28 cellular contexts compared by ENCODE assay signal in the genomic region with DNA sequence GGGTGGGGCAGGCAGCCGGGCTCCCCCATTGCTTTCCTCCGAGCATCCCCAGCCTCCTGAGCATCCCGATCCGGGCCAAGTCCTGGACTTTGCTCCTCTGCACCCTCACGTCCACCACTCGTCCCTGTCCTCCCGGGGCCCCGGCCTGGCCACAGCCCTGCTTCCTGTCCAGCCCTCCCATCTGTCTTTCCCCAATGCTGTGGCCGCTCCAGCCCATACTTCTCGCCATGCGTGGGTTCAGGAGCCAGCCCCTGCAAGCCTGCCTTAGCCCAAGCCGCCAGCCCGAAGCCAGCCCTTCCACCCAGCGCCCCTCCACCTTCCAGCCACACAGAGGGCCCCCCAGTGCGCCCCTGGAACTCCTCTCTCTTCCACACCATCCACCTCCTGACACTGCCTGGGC. TPM values are rescaled to one million over a fixed set of nuclear protein-coding genes. Genes with fewer than 3 reads are reported as not detected.
DNase-seq lines count a peak whose midpoint lies in the region; ATAC-seq and TF ChIP-seq lines count a peak whose summit lies in the region.
"Had no signal": no experiment of that assay in that cellular context is flagged by ENCODE, and none has a peak within 500 bp of the region (broad histone marks: within the 10 kb centered on the region; RNA-seq: fewer than 3 reads in every experiment).

No MANE protein-coding gene starts in this region.

- no peak overlapping the region for H2AFZ ChIP-seq in hepatocyte
- H2AFZ ChIP-seq: PC-9 had no signal

- no peaks in the 10 kb centered on the region for H3K36me3 ChIP-seq in left ventricle myocardium inferior
- H3K36me3 ChIP-seq in hepatocyte (replicated peaks; ENCODE audit: insufficient read depth, low read depth): no peaks in the 10 kb centered on the region
- H3K36me3 ChIP-seq in upper lobe of right lung: no peaks in the 10 kb centered on the region
- H3K36me3 ChIP-seq: cardiac muscle cell had no signal

- H3K27me3 ChIP-seq in left ventricle myocardium inferior (ENCODE audit: low read depth): no peaks in the 10 kb centered on the region
- no peaks in the 10 kb centered on the region for H3K27me3 ChIP-seq in hepatocyte
- H3K27me3 ChIP-seq in upper lobe of right lung: no peaks in the 10 kb centered on the region
- H3K27me3 ChIP-seq in foreskin keratinocyte: no peaks in the 10 kb centered on the region
- H3K27me3 ChIP-seq: cardiac muscle cell had no signal

- DNase-seq in left ventricle myocardium inferior: peak; percentile 9
- no peak for DNase-seq in cardiac septum (ENCODE audit: low spot score)
- peak; percentile 0 for DNase-seq in hepatocyte (ENCODE audit: low spot score)
- DNase-seq in upper lobe of right lung: peak; percentile 36
- no peak for DNase-seq in NCI-H187 (lab: John Stamatoyannopoulos, UW)
- DNase-seq in LoVo (ENCODE audit: low spot score): no peak
- no peak for DNase-seq in foreskin keratinocyte
- DNase-seq: activated CD4-positive, alpha-beta T cell treated with anti-CD3 and anti-CD28 coated beads for 36 hours; activated naive CD8-positive, alpha-beta T cell treated with anti-CD3 and anti-CD28 coated beads for 36 hours; CD4-positive, alpha-beta memory T cell; NCI-H1436; NCI-H2081 treated with DMSO at 0.1 percent for 48 hours; NCI-H226; nucleus accumbens; PC-9; SHP77 had no signal

- peak overlapping the region in 2 of 3 experiments; percentile 72 to 80 for H3K27ac Mint-ChIP-seq in nephron
- H3K27ac Mint-ChIP-seq: activated CD4-positive, alpha-beta T cell treated with anti-CD3 and anti-CD28 coated beads for 36 hours; activated naive CD8-positive, alpha-beta T cell treated with anti-CD3 and anti-CD28 coated beads for 36 hours; activated T-helper 17 cell treated with anti-CD3 and anti-CD28 coated beads, Interleukin-2, amount 50 U/mL, for 72 hours; dendritic cell treated with granulocyte-macrophage colony-stimulating factor and Interleukin-4, amounts not matched to agents 40 ng/mL and 50 ng/mL, for 4 days; stimulated activated naive CD8-positive, alpha-beta T cell treated with anti-CD3 and anti-CD28 coated beads, Interleukin-15, Interleukin-2, amounts not matched to agents 100 ng/mL and 50 ng/mL, for 24 hours; T-helper 2 cell treated with Interferon-gamma antibody and Interleukin-4, amounts not matched to agents 5 μg/mL and 100 μg/mL, for 36 hours had no signal

- no peaks in the 10 kb centered on the region for H3K27me3 Mint-ChIP-seq in nephron (ENCODE audit: low read depth)
- H3K27me3 Mint-ChIP-seq: activated CD4-positive, alpha-beta T cell treated with anti-CD3 and anti-CD28 coated beads for 36 hours; activated naive CD8-positive, alpha-beta T cell treated with anti-CD3 and anti-CD28 coated beads for 36 hours; activated T-helper 17 cell treated with anti-CD3 and anti-CD28 coated beads, Interleukin-2, amount 50 U/mL, for 72 hours; CD4-positive, alpha-beta memory T cell; stimulated activated naive CD8-positive, alpha-beta T cell treated with anti-CD3 and anti-CD28 coated beads, Interleukin-15, Interleukin-2, amounts not matched to agents 100 ng/mL and 50 ng/mL, for 24 hours had no signal

- no peaks in the 10 kb centered on the region for H4K20me1 ChIP-seq in hepatocyte (ENCODE audit: insufficient read depth, poor library complexity, severe bottlenecking)

- no peak for ATAC-seq in upper lobe of right lung
- ATAC-seq in foreskin keratinocyte: no peak
- ATAC-seq: activated CD4-positive, alpha-beta T cell treated with anti-CD3 and anti-CD28 coated beads for 36 hours; activated T-helper 17 cell treated with anti-CD3 and anti-CD28 coated beads, Interleukin-2, amount 50 U/mL, for 72 hours; esophagus mucosa; HCT116; psoas muscle had no signal

- H3K4me3 ChIP-seq in left ventricle myocardium inferior (no peak overlapping the region), hepatocyte (no peak overlapping the region), upper lobe of right lung (no peak overlapping the region)
- H3K4me3 ChIP-seq: cardiac muscle cell, PC-9, psoas muscle, skin epidermis had no signal

- no peaks in the 10 kb centered on the region for H3K9me2 ChIP-seq in hepatocyte (replicated peaks; ENCODE audit: insufficient read depth)

- H3K9me3 ChIP-seq in left ventricle myocardium inferior (replicated peaks) (no peaks in the 10 kb centered on the region), hepatocyte (ENCODE audit: low read depth) (no peaks in the 10 kb centered on the region), upper lobe of right lung (no peaks in the 10 kb centered on the region)
- H3K9me3 ChIP-seq: psoas muscle had no signal

- TF ChIP-seq CTCF in left ventricle myocardium inferior (IDR thresholded peaks at IDR 0.05; ENCODE audit: borderline replicate concordance): no peak
- no peak for TF ChIP-seq CTCF in hepatocyte (IDR thresholded peaks at IDR 0.05; ENCODE audit: poor library complexity)
- TF ChIP-seq CTCF in nephron (IDR thresholded peaks at IDR 0.05; ENCODE audit: unreplicated experiment in 3 of 3): no peak
- no peak for TF ChIP-seq CTCF in upper lobe of right lung (IDR thresholded peaks at IDR 0.05)
- no peak for TF ChIP-seq CTCF in foreskin keratinocyte (conservative IDR thresholded peaks at IDR 0.05)

- no peaks in the 10 kb centered on the region for H3K4me1 Mint-ChIP-seq in nephron
- H3K4me1 Mint-ChIP-seq: activated CD4-positive, alpha-beta T cell treated with anti-CD3 and anti-CD28 coated beads for 36 hours; activated naive CD8-positive, alpha-beta T cell treated with anti-CD3 and anti-CD28 coated beads for 36 hours; activated T-helper 17 cell treated with anti-CD3 and anti-CD28 coated beads, Interleukin-2, amount 50 U/mL, for 72 hours; CD4-positive, alpha-beta memory T cell had no signal

- H3K79me2 ChIP-seq in hepatocyte: no peaks in the 10 kb centered on the region

- no peak overlapping the region for H3K4me2 ChIP-seq in hepatocyte
- H3K4me2 ChIP-seq: PC-9 had no signal

- H3K4me3 Mint-ChIP-seq in nephron: no peak overlapping the region
- H3K4me3 Mint-ChIP-seq: activated CD4-positive, alpha-beta T cell treated with anti-CD3 and anti-CD28 coated beads for 36 hours; activated naive CD8-positive, alpha-beta T cell treated with anti-CD3 and anti-CD28 coated beads for 36 hours; activated T-helper 17 cell treated with anti-CD3 and anti-CD28 coated beads, Interleukin-2, amount 50 U/mL, for 72 hours; CD4-positive, alpha-beta memory T cell; dendritic cell treated with granulocyte-macrophage colony-stimulating factor and Interleukin-4, amounts not matched to agents 40 ng/mL and 50 ng/mL, for 4 days; stimulated activated naive CD8-positive, alpha-beta T cell treated with anti-CD3 and anti-CD28 coated beads, Interleukin-15, Interleukin-2, amounts not matched to agents 100 ng/mL and 50 ng/mL, for 24 hours; T-helper 2 cell treated with Interferon-gamma antibody and Interleukin-4, amounts not matched to agents 5 μg/mL and 100 μg/mL, for 36 hours had no signal

- no peak overlapping the region for H3K27ac ChIP-seq in left ventricle myocardium inferior (replicated peaks)
- H3K27ac ChIP-seq in hepatocyte: no peak overlapping the region
- H3K27ac ChIP-seq in upper lobe of right lung: no peak overlapping the region
- no peak overlapping the region for H3K27ac ChIP-seq in foreskin keratinocyte
- H3K27ac ChIP-seq: cardiac muscle cell, PC-9, psoas muscle, skin epidermis had no signal

- intact Hi-C loops in left ventricle myocardium inferior (cut with micrococcal nuclease): no loop called here
- intact Hi-C loops in cardiac septum (cut with DNase I): no loop called here
- intact Hi-C loops in upper lobe of right lung (cut with DNase I): no loop called here

- H3K4me1 ChIP-seq in left ventricle myocardium inferior (no peaks in the 10 kb centered on the region), hepatocyte (ENCODE audit: insufficient read depth) (no peaks in the 10 kb centered on the region), upper lobe of right lung (no peaks in the 10 kb centered on the region), foreskin keratinocyte (no peaks in the 10 kb centered on the region)
- H3K4me1 ChIP-seq: psoas muscle had no signal

- 96% methylated on average over 7 of the region's 15 CpGs for WGBS in hepatocyte (ENCODE audit: low lambda C conversion rate, missing lambda C conversion rate)

- H3K36me3 Mint-ChIP-seq in nephron (ENCODE audit: low read depth): no peaks in the 10 kb centered on the region
- H3K36me3 Mint-ChIP-seq: activated naive CD8-positive, alpha-beta T cell treated with anti-CD3 and anti-CD28 coated beads for 36 hours; CD4-positive, alpha-beta memory T cell had no signal

- no peaks in the 10 kb centered on the region for H3K9me3 Mint-ChIP-seq in nephron
- H3K9me3 Mint-ChIP-seq: activated naive CD8-positive, alpha-beta T cell treated with anti-CD3 and anti-CD28 coated beads for 36 hours; activated T-helper 17 cell treated with anti-CD3 and anti-CD28 coated beads, Interleukin-2, amount 50 U/mL, for 72 hours; CD4-positive, alpha-beta memory T cell; dendritic cell treated with granulocyte-macrophage colony-stimulating factor and Interleukin-4, amounts not matched to agents 40 ng/mL and 50 ng/mL, for 4 days; stimulated activated naive CD8-positive, alpha-beta T cell treated with anti-CD3 and anti-CD28 coated beads, Interleukin-15, Interleukin-2, amounts not matched to agents 100 ng/mL and 50 ng/mL, for 24 hours; T-helper 2 cell treated with Interferon-gamma antibody and Interleukin-4, amounts not matched to agents 5 μg/mL and 100 μg/mL, for 36 hours had no signal

RNA-seq across cellular contexts. Expression of gene MRPL23, which starts 23.8 kb away (rescaled TPM):
- total RNA-seq in left ventricle myocardium inferior: 93.6 TPM
- total RNA-seq in cardiac septum: 85.0 TPM
- 54.0 and 75.2 TPM in 2 replicates for total RNA-seq in hepatocyte
- 41.4 and 54.8 TPM in 2 replicates for polyA plus RNA-seq in hepatocyte
- total RNA-seq in upper lobe of right lung: 58.6 TPM
- total RNA-seq in foreskin keratinocyte: 67.8 and 141 TPM in 2 replicates
- 108 and 218 TPM in 2 replicates for polyA plus RNA-seq in foreskin keratinocyte

RNA-seq across cellular contexts. Expression of gene H19, which starts 26.7 kb away (rescaled TPM):
- total RNA-seq in left ventricle myocardium inferior: 634 TPM
- total RNA-seq in cardiac septum: 656 TPM
- 12.4 and 15.8 TPM in 2 replicates for total RNA-seq in hepatocyte
- 3.9 and 26.2 TPM in 2 replicates for polyA plus RNA-seq in hepatocyte
- 55.8 TPM for total RNA-seq in upper lobe of right lung
- 33.1 and 48.9 TPM in 2 replicates for total RNA-seq in foreskin keratinocyte
- 35.1 and 62.3 TPM in 2 replicates for polyA plus RNA-seq in foreskin keratinocyte
- total RNA-seq: activated CD4-positive, alpha-beta T cell treated with anti-CD3 and anti-CD28 coated beads for 36 hours; activated naive CD8-positive, alpha-beta T cell treated with anti-CD3 and anti-CD28 coated beads for 36 hours; activated T-helper 17 cell treated with anti-CD3 and anti-CD28 coated beads, Interleukin-2, amount 50 U/mL, for 72 hours; CD4-positive, alpha-beta memory T cell had no signal
- polyA plus RNA-seq: CD4-positive, alpha-beta memory T cell had no signal

RNA-seq across cellular contexts. Expression of gene TNNT3, which starts 51.5 kb away (rescaled TPM):
- total RNA-seq in left ventricle myocardium inferior: 30.7 TPM
- total RNA-seq in cardiac septum: 41.5 TPM
- total RNA-seq in hepatocyte: 19.2 and 20.6 TPM in 2 replicates
- 29.9 and 41.4 TPM in 2 replicates for polyA plus RNA-seq in hepatocyte
- 0.43 TPM for total RNA-seq in upper lobe of right lung
- not detected in 2 replicates for total RNA-seq in foreskin keratinocyte
- not detected in 2 replicates for polyA plus RNA-seq in foreskin keratinocyte
- total RNA-seq: astrocyte, fibroblast of villous mesenchyme, PC-9 had no signal
- polyA plus RNA-seq: CD4-positive, alpha-beta memory T cell had no signal

Comparison
In these comparisons a context has a peak if more than half of its experiments do, and no peak if none do; other contexts are left out.
1. DNase-seq: peak in left ventricle myocardium inferior (single experiment), hepatocyte (single experiment) and upper lobe of right lung (single experiment); none in cardiac septum (single experiment), NCI-H187 (0 of 2), LoVo (single experiment) and foreskin keratinocyte (0 of 2).
2. RNA of gene H19, which starts 26.7 kb away (total RNA-seq): 656 TPM in cardiac septum (single experiment) and 634 TPM in left ventricle myocardium inferior (single experiment); 55.8 TPM in upper lobe of right lung (single experiment), 33.1 to 48.9 TPM in foreskin keratinocyte and 12.4 to 15.8 TPM in hepatocyte; every median in the first group is over 10 times any median in the second.
3. RNA of gene TNNT3, which starts 51.5 kb away (total RNA-seq): 41.5 TPM in cardiac septum (single experiment), 30.7 TPM in left ventricle myocardium inferior (single experiment) and 19.2 to 20.6 TPM in hepatocyte; 0.43 TPM in upper lobe of right lung (single experiment) and not detected in foreskin keratinocyte; every median in the first group is over 10 times any median in the second.